In the genomic region with DNA sequence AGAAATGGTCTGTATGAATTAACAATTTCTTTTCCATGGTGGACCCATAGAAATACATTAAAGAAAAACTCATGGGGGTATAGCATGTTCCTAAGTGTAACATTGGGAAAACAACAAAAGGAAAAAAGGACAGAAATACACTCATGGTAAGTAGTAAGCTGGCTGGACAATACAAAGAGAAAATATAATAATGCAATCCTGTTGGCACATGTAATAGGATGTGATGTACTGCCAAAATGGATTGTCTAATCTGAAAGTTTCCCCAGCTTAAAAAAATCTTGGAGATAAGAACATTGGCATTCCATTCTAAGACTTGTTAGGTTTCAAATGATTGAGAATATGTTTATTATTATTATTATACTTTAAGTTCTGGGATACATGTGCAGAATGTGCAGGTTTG, we compare ENCODE assay signal across 17 cellular contexts.
DNase-seq lines count a peak whose midpoint lies in the region; ATAC-seq and TF ChIP-seq lines count a peak whose summit lies in the region.
"Had no signal": no experiment of that assay in that cellular context is flagged by ENCODE, and none has a peak within 500 bp of the region (broad histone marks: within the 10 kb centered on the region; RNA-seq: fewer than 3 reads in every experiment).

No MANE protein-coding gene starts in this region.

- no peaks in the 10 kb centered on the region for H3K9me3 Mint-ChIP-seq in memory B cell

- H3K27ac Mint-ChIP-seq in memory B cell = peak overlapping the region; percentile 5

- no peaks in the 10 kb centered on the region for H3K27me3 ChIP-seq in heart left ventricle
- H3K27me3 ChIP-seq in esophagus muscularis mucosa = no peaks in the 10 kb centered on the region
- H3K27me3 ChIP-seq in upper lobe of right lung = no peaks in the 10 kb centered on the region
- H3K27me3 ChIP-seq: foreskin keratinocyte had no signal

- DNase-seq in heart left ventricle (no peak), Right ventricle myocardium inferior (ENCODE audit: missing footprints) (no peak), esophagus muscularis mucosa (ENCODE audit: extremely low spot score) (no peak), memory B cell (ENCODE audit: low spot score in 2 of 2) (no peak), upper lobe of right lung (no peak), NCI-H1930 (lab: John Stamatoyannopoulos, UW) (no peak), HT-29 (ENCODE audit: low spot score) (no peak)
- DNase-seq: activated CD4-positive, alpha-beta T cell treated with anti-CD3 and anti-CD28 coated beads for 48 hours; Caco-2; foreskin keratinocyte; mesendoderm; NCI-H2029 treated with DMSO at 0.1 percent for 48 hours; NCI-H526 treated with DMSO at 0.1 percent for 48 hours; OCI-M1; small intestine had no signal

- peaks cover 16% of the 10 kb centered on the region for H3K4me1 Mint-ChIP-seq in memory B cell

- H3K36me3 ChIP-seq in heart left ventricle (peaks cover 0 to 20% (median 0%) of the 10 kb centered on the region in 9 donors), esophagus muscularis mucosa (no peaks in the 10 kb centered on the region), upper lobe of right lung (peaks cover 15% of the 10 kb centered on the region)

- H3K9me3 ChIP-seq in heart left ventricle (peaks cover 0 to 3% (median 0%) of the 10 kb centered on the region in 12 donors), esophagus muscularis mucosa (no peaks in the 10 kb centered on the region), upper lobe of right lung (no peaks in the 10 kb centered on the region)
- H3K9me3 ChIP-seq: Caco-2 had no signal

- H3K27ac ChIP-seq in heart left ventricle = peak overlapping the region in 8 of 12 donors; percentile 15 to 91 (median 45)
- peak overlapping the region; percentile 53 to 79 (median 58) for H3K27ac ChIP-seq in esophagus muscularis mucosa (replicated peaks in 1 of 4)
- peak overlapping the region; percentile 20 for H3K27ac ChIP-seq in upper lobe of right lung
- H3K27ac ChIP-seq: foreskin keratinocyte had no signal

- H3K4me3 Mint-ChIP-seq in memory B cell = no peak overlapping the region

- peaks cover 25% of the 10 kb centered on the region for H3K36me3 Mint-ChIP-seq in memory B cell

- H3K4me1 ChIP-seq in heart left ventricle = peaks cover 24 to 95% (median 84%) of the 10 kb centered on the region in 12 donors
- H3K4me1 ChIP-seq in esophagus muscularis mucosa = peaks cover 82 to 97% (median 92%) of the 10 kb centered on the region in 4 donors
- peaks cover 84% of the 10 kb centered on the region for H3K4me1 ChIP-seq in upper lobe of right lung

- intact Hi-C loops in heart left ventricle (cut with DNase I) = no loop called here
- intact Hi-C loops in Right ventricle myocardium inferior (cut with DNase I) = loop anchor here (5.0 kb wide), 1 partner anchor 35 kb away; no protein-coding TSS in a partner anchor
- intact Hi-C loops in esophagus muscularis mucosa (cut with DNase I) = no loop called here
- intact Hi-C loops in upper lobe of right lung (cut with DNase I) = no loop called here

- no peaks in the 10 kb centered on the region for H3K27me3 Mint-ChIP-seq in memory B cell

- TF ChIP-seq POLR2A in heart left ventricle (IDR thresholded peaks at IDR 0.05) (no peak), esophagus muscularis mucosa (IDR thresholded peaks at IDR 0.05; ENCODE audit: low read depth) (no peak)

- no peak overlapping the region for H3K4me3 ChIP-seq in heart left ventricle
- H3K4me3 ChIP-seq in esophagus muscularis mucosa = no peak overlapping the region
- no peak overlapping the region for H3K4me3 ChIP-seq in upper lobe of right lung
- H3K4me3 ChIP-seq: GM12878 had no signal

- peak in 1 of 4 donors; percentile 24 for ATAC-seq in heart left ventricle
- no peak for ATAC-seq in Right ventricle myocardium inferior
- ATAC-seq in memory B cell (ENCODE audit: low read depth) = no peak
- no peak for ATAC-seq in upper lobe of right lung
- ATAC-seq in GM19351 (IDR thresholded peaks at IDR 0.05; ENCODE audit: unreplicated experiment) = no peak
- ATAC-seq: foreskin keratinocyte, GM12878 had no signal

- TF ChIP-seq CTCF in heart left ventricle (IDR thresholded peaks at IDR 0.05) (no peak), esophagus muscularis mucosa (IDR thresholded peaks at IDR 0.05) (no peak), upper lobe of right lung (IDR thresholded peaks at IDR 0.05) (no peak)

- TF ChIP-seq EP300 in esophagus muscularis mucosa (IDR thresholded peaks at IDR 0.05) = no peak
